ENCODE assay signal across 8 cellular contexts in genomic region chr14:68191567-68192321, GRCh38.
DNase-seq lines count a peak whose midpoint lies in the region; ATAC-seq, FAIRE-seq and TF ChIP-seq lines count a peak whose summit lies in the region.

No MANE protein-coding gene starts in this region.

- ATAC-seq in GM18517 (IDR thresholded peaks at IDR 0.05; ENCODE audit: unreplicated experiment): no peak
- no peak for ATAC-seq in HG02642 (IDR thresholded peaks at IDR 0.05; ENCODE audit: poor library complexity, unreplicated experiment)

- peak; percentile 7 for DNase-seq in NCI-H345 (lab: John Stamatoyannopoulos, UW)
- no peak for DNase-seq in NCI-H345 treated with DMSO at 0.1 percent for 48 hours (lab: John Stamatoyannopoulos, UW; ENCODE audit: unreplicated experiment)
- peak; percentile 79 for DNase-seq in left kidney (ENCODE audit: low read depth, low spot score)
- DNase-seq in urothelium cell line (ENCODE audit: low spot score): no peak
- DNase-seq in GM20000 (ENCODE audit: low spot score): no peak

- FAIRE-seq in TTC549 (lab: Jason Lieb, UNC): peak; percentile 100
- FAIRE-seq in urothelium cell line (lab: Jason Lieb, UNC): peak; percentile 75

- TF ChIP-seq CTCF in GM20000 (IDR thresholded peaks at IDR 0.05; ENCODE audit: extremely low read depth, missing control alignments): no peak

Comparison
In these comparisons a context has a peak if more than half of its experiments do, and no peak if none do; other contexts are left out.
1. DNase-seq: peak in NCI-H345 (single experiment) and left kidney (single experiment); none in NCI-H345 treated with DMSO at 0.1 percent for 48 hours (single experiment), urothelium cell line (single experiment) and GM20000 (single experiment).